10 cellular contexts compared by ENCODE assay signal in the genomic region with DNA sequence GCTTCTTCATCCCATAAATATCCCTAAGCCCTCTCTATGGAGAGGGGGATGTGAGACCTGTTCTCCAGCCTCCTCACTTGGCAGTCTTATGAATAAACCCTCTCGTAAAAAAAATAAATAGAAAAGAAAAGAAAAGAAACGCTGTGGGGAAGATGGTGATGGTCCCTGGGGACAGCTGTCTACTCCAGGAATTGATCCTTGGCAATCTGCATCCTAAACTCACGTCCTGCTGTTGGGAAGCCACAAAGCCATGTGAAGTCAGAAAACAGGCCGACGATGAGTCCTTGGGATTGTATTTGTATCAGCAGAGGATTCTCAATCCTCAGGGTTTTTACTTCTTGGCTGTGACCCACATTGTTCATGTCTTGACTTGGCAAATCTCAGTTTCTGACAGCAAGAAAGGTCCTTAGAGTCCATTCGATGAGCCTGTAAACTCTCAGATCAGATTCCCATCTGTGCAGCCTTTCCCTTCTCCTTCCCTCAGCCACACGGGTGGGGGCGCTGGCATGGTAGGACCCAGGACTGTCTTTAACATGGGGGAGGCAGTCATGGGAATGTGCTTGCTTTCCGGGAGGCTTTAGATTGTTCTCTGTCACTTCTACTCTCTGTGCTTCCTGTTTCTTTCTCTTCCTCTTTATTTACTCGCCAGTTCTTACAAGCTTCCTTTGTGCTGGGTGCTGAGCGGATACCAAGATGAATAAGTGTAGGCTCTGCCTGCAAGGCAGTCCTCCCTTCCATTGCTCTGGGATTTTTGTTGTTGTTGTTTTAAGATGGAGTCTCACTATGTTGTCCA. TPM values are rescaled to one million over a fixed set of nuclear protein-coding genes. Genes with fewer than 3 reads are reported as not detected.
DNase-seq lines count a peak whose midpoint lies in the region; ATAC-seq and TF ChIP-seq lines count a peak whose summit lies in the region.
"Had no signal": no experiment of that assay in that cellular context is flagged by ENCODE, and none has a peak within 500 bp of the region (broad histone marks: within the 10 kb centered on the region; RNA-seq: fewer than 3 reads in every experiment).

No MANE protein-coding gene starts in this region.

- in situ Hi-C loops in G401 (cut with HindIII; ENCODE audit: low sequenced_read_pairs): loop anchor here (5.0 kb wide), 1 partner anchor 97 kb away; no protein-coding TSS in a partner anchor

- H3K4me3 ChIP-seq in RWPE2 (ENCODE audit: severe bottlenecking) (no peak overlapping the region), esophagus squamous epithelium (peak overlapping the region in 2 of 4 donors; percentile 9 to 17)
- H3K4me3 ChIP-seq: psoas muscle had no signal

- WGBS in esophagus squamous epithelium, 2 donors: 20 to 37% methylated on average over 9 to 11 of the region's 11 CpGs

- H3K27ac ChIP-seq in RWPE2 (ENCODE audit: poor library complexity, severe bottlenecking): peak overlapping the region; percentile 87
- peak overlapping the region; percentile 71 to 85 (median 77) for H3K27ac ChIP-seq in esophagus squamous epithelium
- H3K27ac ChIP-seq: psoas muscle had no signal

- peaks cover 22% of the 10 kb centered on the region for H3K4me1 ChIP-seq in RWPE2 (ENCODE audit: insufficient read depth, poor library complexity, severe bottlenecking)
- H3K4me1 ChIP-seq in esophagus squamous epithelium: peaks cover 14 to 76% (median 47%) of the 10 kb centered on the region in 3 donors
- H3K4me1 ChIP-seq: psoas muscle had no signal

- TF ChIP-seq CTCF in RWPE2 (IDR thresholded peaks at IDR 0.05; ENCODE audit: poor library complexity, severe bottlenecking) (no peak), esophagus squamous epithelium (IDR thresholded peaks at IDR 0.05) (no peak)

- peak; percentile 10 for DNase-seq in G401 (ENCODE audit: low spot score)
- DNase-seq in RWPE2 (ENCODE audit: low spot score): no peak
- DNase-seq in esophagus squamous epithelium (lab: John Stamatoyannopoulos, UW): no peak
- DNase-seq in sciatic nerve (ENCODE audit: low spot score): no peak
- no peak for DNase-seq in NK-92 treated with Interleukin-12 subunit alpha and Interleukin-12 subunit beta, amount 100 ng/mL, for 24 hours (lab: John Stamatoyannopoulos, UW)
- no peak for DNase-seq in NCI-H2171 treated with DMSO at 0.1 percent for 48 hours (lab: John Stamatoyannopoulos, UW)
- DNase-seq in cerebellum (ENCODE audit: low spot score): no peak
- DNase-seq: NCI-H1694, psoas muscle had no signal

- H3K27me3 ChIP-seq in RWPE2 (ENCODE audit: insufficient read depth, poor library complexity, severe bottlenecking) (no peaks in the 10 kb centered on the region), esophagus squamous epithelium (no peaks in the 10 kb centered on the region)

- H3K36me3 ChIP-seq in RWPE2 (ENCODE audit: low read depth): peaks cover 75% of the 10 kb centered on the region
- H3K36me3 ChIP-seq in esophagus squamous epithelium: peaks cover 8 to 74% (median 23%) of the 10 kb centered on the region in 3 donors

- H3K9me3 ChIP-seq in RWPE2 (ENCODE audit: severe bottlenecking) (no peaks in the 10 kb centered on the region), esophagus squamous epithelium (no peaks in the 10 kb centered on the region)
- H3K9me3 ChIP-seq: psoas muscle had no signal

- ATAC-seq in RWPE2 (ENCODE audit: low read depth): no peak
- peak; percentile 23 for ATAC-seq in sciatic nerve
- no peak for ATAC-seq in HG02763 (IDR thresholded peaks at IDR 0.05; ENCODE audit: unreplicated experiment)

- intact Hi-C loops in esophagus squamous epithelium (cut with DNase I) (no loop called here), sciatic nerve (cut with DNase I) (loop anchor here (10.0 kb wide), 1 partner anchor 99 kb away; no protein-coding TSS in a partner anchor)

- no peak for TF ChIP-seq POLR2A in esophagus squamous epithelium (IDR thresholded peaks at IDR 0.05)

RNA-seq across cellular contexts. Expression of a gene that starts 24.9 kb away (rescaled TPM):
- total RNA-seq in G401 (2014; rRNA removed; shearing (Covaris generic)): 26.6 and 28.3 TPM in 2 replicates
- 10 to 100 TPM; 15.0 to 31.8 (median 17.7) TPM for total RNA-seq in esophagus squamous epithelium
- 36.5 TPM for total RNA-seq in sciatic nerve
- 31.0 TPM for total RNA-seq in cerebellum

RNA-seq across cellular contexts. Expression of a gene that starts 48.6 kb away (rescaled TPM):
- total RNA-seq in G401 (2014; rRNA removed; shearing (Covaris generic)): 6.0 and 6.9 TPM in 2 replicates
- total RNA-seq in esophagus squamous epithelium (1 to 10 TPM; 2.3 to 9.7 (median 6.8) TPM), sciatic nerve (12.3 TPM), cerebellum (7.3 TPM)
